ENCODE assay signal across 1 cellular context in the genomic region with DNA sequence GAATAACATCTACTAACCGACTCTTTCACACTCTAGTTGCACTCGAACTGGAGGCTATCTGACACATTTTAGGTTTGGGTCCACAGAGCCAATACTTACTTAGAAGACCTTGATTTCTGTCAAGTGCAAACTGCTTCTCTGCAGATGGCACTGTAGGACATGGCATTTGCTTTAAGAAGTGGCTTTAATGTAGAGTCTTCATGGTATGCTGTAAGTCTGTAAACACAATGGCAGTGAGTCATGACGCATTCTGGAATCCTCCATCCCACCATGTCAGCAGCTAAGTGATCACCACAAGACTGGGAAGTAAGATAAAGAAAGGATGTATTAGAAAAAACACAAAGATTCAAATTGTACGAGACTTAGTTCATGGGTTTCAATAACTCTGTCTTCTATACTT.
TF ChIP-seq lines count a peak whose summit lies in the region.

No MANE protein-coding gene starts in this region.

TF ChIP-seq in GM23338, 12 proteins besides CTCF, POLR2A, EP300 and RAD21 (continued from another document):
- TF ChIP-seq, protein P1, sequence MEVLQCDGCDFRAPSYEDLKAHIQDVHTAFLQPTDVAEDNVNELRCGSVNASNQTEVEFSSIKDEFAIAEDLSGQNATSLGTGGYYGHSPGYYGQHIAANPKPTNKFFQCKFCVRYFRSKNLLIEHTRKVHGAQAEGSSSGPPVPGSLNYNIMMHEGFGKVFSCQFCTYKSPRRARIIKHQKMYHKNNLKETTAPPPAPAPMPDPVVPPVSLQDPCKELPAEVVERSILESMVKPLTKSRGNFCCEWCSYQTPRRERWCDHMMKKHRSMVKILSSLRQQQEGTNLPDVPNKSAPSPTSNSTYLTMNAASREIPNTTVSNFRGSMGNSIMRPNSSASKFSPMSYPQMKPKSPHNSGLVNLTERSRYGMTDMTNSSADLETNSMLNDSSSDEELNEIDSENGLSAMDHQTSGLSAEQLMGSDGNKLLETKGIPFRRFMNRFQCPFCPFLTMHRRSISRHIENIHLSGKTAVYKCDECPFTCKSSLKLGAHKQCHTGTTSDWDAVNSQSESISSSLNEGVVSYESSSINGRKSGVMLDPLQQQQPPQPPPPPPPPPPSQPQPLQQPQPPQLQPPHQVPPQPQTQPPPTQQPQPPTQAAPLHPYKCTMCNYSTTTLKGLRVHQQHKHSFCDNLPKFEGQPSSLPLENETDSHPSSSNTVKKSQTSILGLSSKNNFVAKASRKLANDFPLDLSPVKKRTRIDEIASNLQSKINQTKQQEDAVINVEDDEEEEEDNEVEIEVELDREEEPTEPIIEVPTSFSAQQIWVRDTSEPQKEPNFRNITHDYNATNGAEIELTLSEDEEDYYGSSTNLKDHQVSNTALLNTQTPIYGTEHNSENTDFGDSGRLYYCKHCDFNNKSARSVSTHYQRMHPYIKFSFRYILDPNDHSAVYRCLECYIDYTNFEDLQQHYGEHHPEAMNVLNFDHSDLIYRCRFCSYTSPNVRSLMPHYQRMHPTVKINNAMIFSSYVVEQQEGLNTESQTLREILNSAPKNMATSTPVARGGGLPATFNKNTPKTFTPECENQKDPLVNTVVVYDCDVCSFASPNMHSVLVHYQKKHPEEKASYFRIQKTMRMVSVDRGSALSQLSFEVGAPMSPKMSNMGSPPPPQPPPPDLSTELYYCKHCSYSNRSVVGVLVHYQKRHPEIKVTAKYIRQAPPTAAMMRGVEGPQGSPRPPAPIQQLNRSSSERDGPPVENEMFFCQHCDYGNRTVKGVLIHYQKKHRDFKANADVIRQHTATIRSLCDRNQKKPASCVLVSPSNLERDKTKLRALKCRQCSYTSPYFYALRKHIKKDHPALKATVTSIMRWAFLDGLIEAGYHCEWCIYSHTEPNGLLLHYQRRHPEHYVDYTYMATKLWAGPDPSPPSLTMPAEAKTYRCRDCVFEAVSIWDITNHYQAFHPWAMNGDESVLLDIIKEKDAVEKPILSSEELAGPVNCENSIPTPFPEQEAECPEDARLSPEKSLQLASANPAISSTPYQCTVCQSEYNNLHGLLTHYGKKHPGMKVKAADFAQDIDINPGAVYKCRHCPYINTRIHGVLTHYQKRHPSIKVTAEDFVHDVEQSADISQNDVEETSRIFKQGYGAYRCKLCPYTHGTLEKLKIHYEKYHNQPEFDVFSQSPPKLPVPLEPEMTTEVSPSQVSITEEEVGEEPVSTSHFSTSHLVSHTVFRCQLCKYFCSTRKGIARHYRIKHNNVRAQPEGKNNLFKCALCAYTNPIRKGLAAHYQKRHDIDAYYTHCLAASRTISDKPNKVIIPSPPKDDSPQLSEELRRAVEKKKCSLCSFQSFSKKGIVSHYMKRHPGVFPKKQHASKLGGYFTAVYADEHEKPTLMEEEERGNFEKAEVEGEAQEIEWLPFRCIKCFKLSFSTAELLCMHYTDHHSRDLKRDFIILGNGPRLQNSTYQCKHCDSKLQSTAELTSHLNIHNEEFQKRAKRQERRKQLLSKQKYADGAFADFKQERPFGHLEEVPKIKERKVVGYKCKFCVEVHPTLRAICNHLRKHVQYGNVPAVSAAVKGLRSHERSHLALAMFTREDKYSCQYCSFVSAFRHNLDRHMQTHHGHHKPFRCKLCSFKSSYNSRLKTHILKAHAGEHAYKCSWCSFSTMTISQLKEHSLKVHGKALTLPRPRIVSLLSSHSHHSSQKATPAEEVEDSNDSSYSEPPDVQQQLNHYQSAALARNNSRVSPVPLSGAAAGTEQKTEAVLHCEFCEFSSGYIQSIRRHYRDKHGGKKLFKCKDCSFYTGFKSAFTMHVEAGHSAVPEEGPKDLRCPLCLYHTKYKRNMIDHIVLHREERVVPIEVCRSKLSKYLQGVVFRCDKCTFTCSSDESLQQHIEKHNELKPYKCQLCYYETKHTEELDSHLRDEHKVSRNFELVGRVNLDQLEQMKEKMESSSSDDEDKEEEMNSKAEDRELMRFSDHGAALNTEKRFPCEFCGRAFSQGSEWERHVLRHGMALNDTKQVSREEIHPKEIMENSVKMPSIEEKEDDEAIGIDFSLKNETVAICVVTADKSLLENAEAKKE (CRISPR knock-in tag; IDR thresholded peaks at IDR 0.05), result no peak
TF ChIP-seq in GM23338: peak in this region for 0.
